21 cellular contexts compared by ENCODE assay signal in the genomic region with DNA sequence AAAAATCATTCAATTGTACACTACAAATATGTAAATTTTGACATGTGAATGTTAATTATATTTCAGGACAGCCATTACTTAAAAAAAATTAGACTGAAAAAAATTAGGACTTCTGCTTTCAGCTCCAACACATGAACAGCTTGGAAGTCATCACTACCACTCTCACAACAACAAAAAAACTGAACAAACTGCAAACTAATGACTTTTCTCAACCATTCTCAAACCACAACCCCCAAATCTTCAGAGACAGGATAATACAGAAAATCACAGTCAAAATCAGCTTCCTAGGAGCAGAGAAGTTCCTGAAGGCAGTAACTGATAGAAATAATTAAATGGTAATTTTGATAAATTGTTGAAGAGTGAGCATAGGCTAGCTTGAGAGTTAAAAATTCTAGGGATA.
"Had no signal": no experiment of that assay in that cellular context is flagged by ENCODE, and none has a peak within 500 bp of the region (broad histone marks: within the 10 kb centered on the region; RNA-seq: fewer than 3 reads in every experiment).

No MANE protein-coding gene starts in this region.

- H3K27ac Mint-ChIP-seq: dendritic cell treated with granulocyte-macrophage colony-stimulating factor and Interleukin-4, amounts not matched to agents 40 ng/mL and 50 ng/mL, for 4 days; stimulated activated naive CD8-positive, alpha-beta T cell treated with anti-CD3 and anti-CD28 coated beads, Interleukin-15, amount 100 ng/mL, for 72 hours had no signal

- H3K27ac ChIP-seq: colonic mucosa, esophagus muscularis mucosa, foreskin keratinocyte, gastroesophageal sphincter, heart left ventricle, hepatocyte, left lung, pancreas, right lobe of liver, suprapubic skin, transverse colon, upper lobe of right lung, uterus had no signal

- H3K36me3 ChIP-seq: colonic mucosa, esophagus muscularis mucosa, gastroesophageal sphincter, heart left ventricle, left lung, pancreas, right lobe of liver, suprapubic skin, transverse colon, upper lobe of right lung, uterus had no signal

- H2AFZ ChIP-seq: hepatocyte had no signal

- H3K79me2 ChIP-seq: hepatocyte had no signal

- H3K9me3 ChIP-seq: colonic mucosa, esophagus muscularis mucosa, pancreas, right lobe of liver, suprapubic skin, transverse colon, upper lobe of right lung, uterus had no signal

- H3K4me2 ChIP-seq: hepatocyte had no signal

- H3K4me3 ChIP-seq: colonic mucosa, esophagus muscularis mucosa, gastroesophageal sphincter, heart left ventricle, hepatocyte, left lung, pancreas, right lobe of liver, suprapubic skin, transverse colon, upper lobe of right lung, uterus had no signal

- DNase-seq: colonic mucosa; heart left ventricle; kidney; left lung; occipital lobe; pancreas; retina; right lobe of liver; small intestine; stimulated activated CD4-positive, alpha-beta T cell treated with anti-CD3 and anti-CD28 coated beads, Interleukin-12 subunit alpha, Interleukin-12 subunit beta, amount 100 ng/mL, for 4 hours; stimulated activated CD4-positive, alpha-beta T cell treated with anti-CD3 and anti-CD28 coated beads, Interleukin-4, amount 100 ng/mL, for 1 hour; transverse colon; upper lobe of right lung; uterus had no signal

- ATAC-seq: gastroesophageal sphincter, heart left ventricle, left lung, pancreas, right lobe of liver, upper lobe of right lung had no signal

- H3K4me3 Mint-ChIP-seq: dendritic cell treated with granulocyte-macrophage colony-stimulating factor and Interleukin-4, amounts not matched to agents 40 ng/mL and 50 ng/mL, for 4 days; stimulated activated naive CD8-positive, alpha-beta T cell treated with anti-CD3 and anti-CD28 coated beads, Interleukin-15, amount 100 ng/mL, for 72 hours had no signal

- H3K27me3 ChIP-seq: colonic mucosa, esophagus muscularis mucosa, gastroesophageal sphincter, heart left ventricle, hepatocyte, left lung, pancreas, right lobe of liver, suprapubic skin, transverse colon, upper lobe of right lung, uterus had no signal

- H3K27me3 Mint-ChIP-seq: dendritic cell treated with granulocyte-macrophage colony-stimulating factor and Interleukin-4, amounts not matched to agents 40 ng/mL and 50 ng/mL, for 4 days had no signal

- H3K4me1 ChIP-seq: colonic mucosa, esophagus muscularis mucosa, foreskin keratinocyte, gastroesophageal sphincter, heart left ventricle, left lung, pancreas, right lobe of liver, suprapubic skin, transverse colon, upper lobe of right lung, uterus had no signal
